Comparison of ENCODE assay signal across 12 cellular contexts in the genomic region with DNA sequence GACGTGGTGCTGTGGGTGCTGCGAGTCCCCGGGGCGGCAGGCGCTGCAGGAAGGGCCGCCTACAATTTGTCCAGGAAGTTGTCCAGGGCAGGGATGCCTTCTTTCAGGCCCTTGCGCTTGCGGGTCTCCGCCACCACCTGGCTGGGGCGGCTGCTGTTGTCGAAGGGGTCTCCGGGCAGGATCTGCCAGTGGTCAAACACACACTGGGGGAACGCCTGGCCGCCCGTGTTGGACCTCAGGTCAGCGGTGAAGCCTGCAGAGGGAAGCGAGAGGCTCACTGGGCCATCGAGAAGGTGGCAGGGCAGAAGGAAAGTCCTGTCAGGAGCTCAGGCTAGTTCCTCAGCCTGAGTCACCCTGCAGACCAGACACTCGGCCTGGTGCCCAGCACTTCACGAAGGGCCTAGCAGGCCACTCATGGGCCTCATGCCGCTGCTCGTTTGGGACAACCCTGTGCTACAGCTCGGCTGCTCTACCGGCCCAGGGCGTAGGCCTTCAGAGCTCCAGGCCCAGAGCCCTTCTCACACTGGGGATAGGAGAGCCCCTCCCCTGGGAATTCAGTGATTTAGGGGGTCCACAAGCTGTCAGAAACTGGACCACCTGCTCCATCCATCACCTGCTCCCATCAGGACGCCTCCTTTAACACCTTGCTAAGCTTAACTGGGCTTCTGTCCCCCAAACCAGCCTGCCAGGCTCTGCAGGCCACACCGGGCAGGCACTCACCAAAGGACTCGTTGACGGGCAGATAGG. TPM values are rescaled to one million over a fixed set of nuclear protein-coding genes. Genes with fewer than 3 reads are reported as not detected.
DNase-seq lines count a peak whose midpoint lies in the region; ATAC-seq, FAIRE-seq and TF ChIP-seq lines count a peak whose summit lies in the region.
"Had no signal": no experiment of that assay in that cellular context is flagged by ENCODE, and none has a peak within 500 bp of the region (broad histone marks: within the 10 kb centered on the region; RNA-seq: fewer than 3 reads in every experiment).

No MANE protein-coding gene starts in this region.

- TF ChIP-seq EP300 in GM12878 (IDR thresholded peaks at IDR 0.05; ENCODE audit: borderline replicate concordance in 1 of 2, control insufficient read depth in 1 of 2, low read depth in 2 of 2, low read length in 2 of 2), result no peak

- H3K4me3 ChIP-seq in HEK293 (ENCODE audit: low read depth, low read length), result no peak overlapping the region
- H3K4me3 ChIP-seq in GM12878, result no peak overlapping the region
- no peak overlapping the region for H3K4me3 ChIP-seq in naive thymus-derived CD4-positive, alpha-beta T cell (ENCODE audit: low read length)
- no peak overlapping the region for H3K4me3 ChIP-seq in OCI-LY7 (ENCODE audit: low read depth, low read length, poor library complexity, severe bottlenecking)
- H3K4me3 ChIP-seq: tibial nerve had no signal

- no peaks in the 10 kb centered on the region for H3K4me1 ChIP-seq in HEK293 (ENCODE audit: control insufficient read depth, insufficient read depth, low read length)
- H3K4me1 ChIP-seq in GM12878 (ENCODE audit: control insufficient read depth, insufficient read depth, low read length), result peaks cover 3% of the 10 kb centered on the region
- H3K4me1 ChIP-seq in naive thymus-derived CD4-positive, alpha-beta T cell (ENCODE audit: control insufficient read depth in 2 of 2, insufficient read depth in 2 of 2, low read length in 2 of 2), result no peaks in the 10 kb centered on the region
- peaks cover 7% of the 10 kb centered on the region for H3K4me1 ChIP-seq in OCI-LY7 (ENCODE audit: insufficient read depth, low read length, poor library complexity, severe bottlenecking)

- SMC1A ChIA-PET in GM12878 (lab: Charles Lee; ENCODE audit: uncharacterized antibody, unreplicated experiment), result no interaction called here

- peak overlapping the region; percentile 33; the same call in 1 of the 2 replicates for H3K4me2 ChIP-seq in GM12878 (ENCODE audit: control insufficient read depth, insufficient read depth)
- no peak overlapping the region for H3K4me2 ChIP-seq in OCI-LY7 (ENCODE audit: low read length)

- H3K9me3 ChIP-seq in HEK293 (ENCODE audit: control insufficient read depth, insufficient read depth, low read depth, low read length) (no peaks in the 10 kb centered on the region), GM12878 (replicated peaks; ENCODE audit: control insufficient read depth, insufficient read depth, low read length) (no peaks in the 10 kb centered on the region), OCI-LY7 (ENCODE audit: low read length) (no peaks in the 10 kb centered on the region)
- no peaks in the 10 kb centered on the region for H3K9me3 ChIP-seq in naive thymus-derived CD4-positive, alpha-beta T cell (ENCODE audit: control insufficient read depth in 2 of 3, low read length in 3 of 3)
- H3K9me3 ChIP-seq: tibial nerve had no signal

- in situ Hi-C loops in GM12878 (cut with MboI), result no loop called here

- CTCF ChIA-PET in Calu3 (lab: Charles Lee) (interaction anchor here (1.0 kb wide), 1 partner anchor 11 kb away, joined by 3 read pairs; no protein-coding TSS in a partner anchor), HEK293 (lab: Yijun Ruan, JAX) (no interaction called here), GM12878 (lab: Yijun Ruan, JAX) (no interaction called here), OCI-LY7 (lab: Charles Lee; ENCODE audit: unreplicated experiment) (no interaction called here)
- CTCF ChIA-PET in naive thymus-derived CD4-positive, alpha-beta T cell (lab: Charles Lee), result no interaction called here

- H3K27ac ChIP-seq in HEK293 (ENCODE audit: extremely low read depth, low read depth, low read length) (no peak overlapping the region), GM12878 (ENCODE audit: control insufficient read depth, insufficient read depth) (no peak overlapping the region), OCI-LY7 (ENCODE audit: low read depth, low read length, poor library complexity, severe bottlenecking) (no peak overlapping the region)
- no peak overlapping the region for H3K27ac ChIP-seq in naive thymus-derived CD4-positive, alpha-beta T cell (ENCODE audit: low read depth, low read length)
- H3K27ac ChIP-seq: epithelial cell of prostate, tibial nerve had no signal

- no peak for TF ChIP-seq RAD21 in GM12878 (IDR thresholded peaks at IDR 0.05; ENCODE audit: insufficient read depth, low read depth, low read length)

- TSS peak; percentile 13 for BruUV-seq in Calu3 (replicated peaks; lab: Mats Ljungman, UMichigan)
- no TSS peak for BruUV-seq in GM12878 (replicated peaks; lab: Mats Ljungman, UMichigan)
- no TSS peak for BruUV-seq in OCI-LY7 (replicated peaks; lab: Mats Ljungman, UMichigan)

- POLR2A ChIA-PET in HEK293 (lab: Yijun Ruan, JAX), result interaction anchor here (1.0 to 2.8 kb wide), 3 partner anchors 9 to 214 kb away, joined by 3 to 24 read pairs (median 4); partner anchors contain the start of genes EEF2 and MRPL54
- POLR2A ChIA-PET in GM12878 (lab: Charles Lee), result interaction anchor here (0.6 kb wide), 1 partner anchor 167 kb away, joined by 6 read pairs; no protein-coding TSS in a partner anchor
- POLR2A ChIA-PET in naive thymus-derived CD4-positive, alpha-beta T cell (lab: Charles Lee), result interaction anchor here (1.6 kb wide), 1 partner anchor 9 kb away, joined by 6 read pairs; the partner anchor contains the start of gene EEF2
- POLR2A ChIA-PET in OCI-LY7 (lab: Charles Lee), result interaction anchor here (1.1 kb wide), 1 partner anchor 9 kb away, joined by 3 read pairs; the partner anchor contains the start of gene EEF2

- H3K27ac Mint-ChIP-seq in Calu3 (ENCODE audit: unreplicated experiment), result no peak overlapping the region
- peak overlapping the region in 3 of 9 donors; percentile 28 to 56 (median 41) for H3K27ac Mint-ChIP-seq in naive thymus-derived CD4-positive, alpha-beta T cell

- no peaks in the 10 kb centered on the region for H3K9me3 Mint-ChIP-seq in Calu3 (ENCODE audit: low read depth, unreplicated experiment)
- no peaks in the 10 kb centered on the region for H3K9me3 Mint-ChIP-seq in naive thymus-derived CD4-positive, alpha-beta T cell

- H2AFZ ChIP-seq in GM12878 (ENCODE audit: control insufficient read depth, low read depth, low read length) (no peak overlapping the region), OCI-LY7 (ENCODE audit: low read length) (no peak overlapping the region)

- TF ChIP-seq POLR2A in GM12878 (IDR thresholded peaks at IDR 0.05; ENCODE audit: low read depth, low read length), result peak; percentile 81

- peaks cover 41% of the 10 kb centered on the region for H3K79me2 ChIP-seq in GM12878 (ENCODE audit: control insufficient read depth, insufficient read depth, low read length)
- H3K79me2 ChIP-seq in OCI-LY7 (ENCODE audit: insufficient read depth, low read depth, low read length), result peaks cover 27% of the 10 kb centered on the region

- H4K20me1 ChIP-seq in GM12878 (ENCODE audit: control insufficient read depth, insufficient read depth) (peaks cover 31% of the 10 kb centered on the region), OCI-LY7 (ENCODE audit: insufficient read depth, low read length) (peaks cover 27% of the 10 kb centered on the region)

- ATAC-seq in GM12878 (no peak; the same call in 2 of the 3 replicates), HG03025 (IDR thresholded peaks at IDR 0.05; ENCODE audit: low FRiP score, unreplicated experiment) (no peak)
- peak; percentile 10 for ATAC-seq in naive thymus-derived CD4-positive, alpha-beta T cell

- peak; percentile 54 for DNase-seq in Calu3
- DNase-seq in GM12878 (ENCODE audit: low read depth, low spot score), result no peak
- DNase-seq in naive thymus-derived CD4-positive, alpha-beta T cell, result peak in 1 of 9 donors; percentile 9
- no peak for DNase-seq in OCI-LY7 (ENCODE audit: low spot score)
- DNase-seq in NCI-H446 (lab: John Stamatoyannopoulos, UW), result no peak
- DNase-seq: activated CD4-positive, alpha-beta T cell treated with anti-CD3 and anti-CD28 coated beads, Interleukin-2, amount 50 U/mL, for 1 hour; NCI-H2171 treated with DMSO at 0.1 percent for 48 hours had no signal

- no peak for FAIRE-seq in GM12878 (lab: Jason Lieb, UNC)

- H3K27me3 Mint-ChIP-seq in Calu3 (ENCODE audit: unreplicated experiment), result no peaks in the 10 kb centered on the region
- H3K27me3 Mint-ChIP-seq in naive thymus-derived CD4-positive, alpha-beta T cell, result no peaks in the 10 kb centered on the region

- no peak overlapping the region for H3K9ac ChIP-seq in GM12878 (ENCODE audit: control insufficient read depth, insufficient read depth, low read length)

- intact Hi-C loops in Calu3 (cut with micrococcal nuclease; ENCODE audit: unreplicated experiment) (no loop called here), GM12878 (cut with micrococcal nuclease; ENCODE audit: unreplicated experiment) (no loop called here), OCI-LY7 (cut with micrococcal nuclease; ENCODE audit: unreplicated experiment) (no loop called here)
- intact Hi-C loops in naive thymus-derived CD4-positive, alpha-beta T cell (cut with micrococcal nuclease), result no loop called here

- no peak overlapping the region for H3K4me3 Mint-ChIP-seq in Calu3 (ENCODE audit: low read depth, unreplicated experiment)
- H3K4me3 Mint-ChIP-seq in naive thymus-derived CD4-positive, alpha-beta T cell, result peak overlapping the region in 2 of 10 donors; percentile 3 to 10

- WGBS in GM12878 (ENCODE audit: insufficient coverage, insufficient replicate concordance, low lambda C conversion rate, missing lambda C conversion rate), result 87% methylated on average over 29 of the region's 29 CpGs

- H3K4me1 Mint-ChIP-seq in Calu3 (ENCODE audit: low read depth, unreplicated experiment), result no peaks in the 10 kb centered on the region
- peaks cover 0 to 15% (median 4%) of the 10 kb centered on the region in 7 donors for H3K4me1 Mint-ChIP-seq in naive thymus-derived CD4-positive, alpha-beta T cell

- no peaks in the 10 kb centered on the region for H3K27me3 ChIP-seq in GM12878 (replicated peaks in 1 of 2; ENCODE audit: control insufficient read depth in 2 of 2, insufficient read depth in 2 of 2, low read length in 1 of 2)
- H3K27me3 ChIP-seq in naive thymus-derived CD4-positive, alpha-beta T cell (ENCODE audit: control insufficient read depth in 2 of 2, insufficient read depth in 2 of 2, low read length in 2 of 2), result no peaks in the 10 kb centered on the region
- H3K27me3 ChIP-seq: tibial nerve had no signal

- TF ChIP-seq CTCF in Calu3 (IDR thresholded peaks at IDR 0.05; ENCODE audit: unreplicated experiment) (no peak), HEK293 (tag by site-specific recombination; IDR thresholded peaks at IDR 0.05) (no peak), GM12878 (IDR thresholded peaks at IDR 0.05 in 2 of 3, conservative IDR thresholded peaks at IDR 0.05 in 1 of 3; ENCODE audit: control insufficient read depth in 2 of 3, extremely low read depth in 1 of 3, insufficient read depth in 1 of 3, low read depth in 3 of 3, low read length in 3 of 3) (no peak), OCI-LY7 (conservative IDR thresholded peaks at IDR 0.05; ENCODE audit: low read length) (no peak)

- no peaks in the 10 kb centered on the region for H3K9me2 ChIP-seq in OCI-LY7 (ENCODE audit: insufficient read depth, low read length)

- H3K36me3 ChIP-seq in HEK293 (ENCODE audit: control insufficient read depth in 2 of 2, insufficient read depth in 1 of 2, low read length in 2 of 2) (peaks cover 25 to 65% of the 10 kb centered on the region in 2 experiments), GM12878 (ENCODE audit: control insufficient read depth in 2 of 2, insufficient read depth in 2 of 2, low read length in 1 of 2) (peaks cover 31 to 56% of the 10 kb centered on the region in 2 experiments), OCI-LY7 (ENCODE audit: insufficient read depth, low read length) (peaks cover 75% of the 10 kb centered on the region)
- peaks cover 27 to 64% (median 37%) of the 10 kb centered on the region in 3 experiments for H3K36me3 ChIP-seq in naive thymus-derived CD4-positive, alpha-beta T cell (ENCODE audit: control insufficient read depth in 2 of 3, insufficient read depth in 3 of 3, low read length in 3 of 3)

- RAD21 ChIA-PET in GM12878 (lab: Charles Lee; ENCODE audit: unreplicated experiment), result no interaction called here

- peaks cover 73% of the 10 kb centered on the region for H3K36me3 Mint-ChIP-seq in Calu3 (ENCODE audit: insufficient read depth, unreplicated experiment)
- H3K36me3 Mint-ChIP-seq in naive thymus-derived CD4-positive, alpha-beta T cell, result peaks cover 0 to 21% (median 5%) of the 10 kb centered on the region in 5 donors

RNA-seq across cellular contexts. Expression of gene DAPK3, which starts 5.8 kb away (rescaled TPM):
- total RNA-seq in Calu3 (2022), result 46.3 and 50.9 TPM in 2 replicates
- total RNA-seq in GM12878 (2013; cell fraction: nucleolus; rRNA removed), result 40.0 and 41.8 TPM in 2 replicates
- 35.5 and 39.3 TPM in 2 replicates for total RNA-seq in GM12878 (2014; rRNA removed)
- total RNA-seq in GM12878 (2014; rRNA removed; fragmentation: Illumina TruSeq; extraction: Trizol), result 12.7 and 16.5 TPM in 2 replicates
- 42.1 and 46.4 TPM in 2 replicates for total RNA-seq in GM12878 (2021)
- 14.4 TPM for polyA plus RNA-seq in GM12878 (2011; ENCODE audit: low read depth)
- 8.3 and 22.5 TPM in 2 replicates for polyA plus RNA-seq in GM12878 (2011; rRNA removed)
- 34.2 and 37.4 TPM in 2 replicates for polyA plus RNA-seq in GM12878 (2011; cell fraction: cytosol; rRNA removed)
- 39.1 and 56.5 TPM in 2 replicates for polyA plus RNA-seq in GM12878 (2011; cell fraction: nucleus; rRNA removed)
- polyA plus RNA-seq in GM12878 (2012), result 42.0 and 57.7 TPM in 2 replicates
- 3.8 and 17.8 TPM in 2 replicates for polyA plus RNA-seq in GM12878 (2014; fragmentation: Illumina TruSeq; extraction: Trizol)
- polyA plus RNA-seq in GM12878 (2014; fragmentation: Nextera tagmentation; extraction: Ambion mirVana), result under 1 TPM; 0.13 to 0.53 TPM
- polyA plus RNA-seq in GM12878 (2014; rRNA removed), result 45.5 and 50.6 TPM in 2 replicates
- polyA plus RNA-seq in GM12878 (2016; fragmentation: Nextera tagmentation; extraction: Ambion mirVana), result 10 to 100 TPM; 27.2 to 35.2 TPM
- polyA minus RNA-seq in GM12878 (2011; rRNA and poly(A)+ RNA removed), result 19.1 and 19.3 TPM in 2 replicates
- polyA minus RNA-seq in GM12878 (2011; cell fraction: cytosol; rRNA and poly(A)+ RNA removed), result 11.6 and 16.3 TPM in 2 replicates
- 11.6 and 17.9 TPM in 2 replicates for polyA minus RNA-seq in GM12878 (2011; cell fraction: nucleus; rRNA and poly(A)+ RNA removed)
- 10 to 100 TPM; 24.7 to 40.3 (median 33.9) TPM for total RNA-seq in naive thymus-derived CD4-positive, alpha-beta T cell
- polyA plus RNA-seq in naive thymus-derived CD4-positive, alpha-beta T cell, result 10 to 100 TPM; 18.2 to 35.4 TPM
- total RNA-seq in OCI-LY7 (2014; rRNA removed; shearing (Covaris generic)), result 48.6 and 49.3 TPM in 2 replicates
- 40.4 and 47.1 TPM in 2 replicates for total RNA-seq in OCI-LY7 (2022)

RNA-seq across cellular contexts. Expression of gene EEF2, which starts 8.6 kb away (rescaled TPM):
- total RNA-seq in Calu3 (2022) (1,011 and 1,166 TPM in 2 replicates), GM12878 (2014; rRNA removed) (2,013 and 2,296 TPM in 2 replicates), GM12878 (2014; rRNA removed; fragmentation: Illumina TruSeq; extraction: Trizol) (1,954 and 2,053 TPM in 2 replicates), GM12878 (2021) (3,487 and 3,491 TPM in 2 replicates), OCI-LY7 (2022) (3,507 and 3,668 TPM in 2 replicates)
- total RNA-seq in GM12878 (2013; cell fraction: nucleolus; rRNA removed), result 428 and 477 TPM in 2 replicates
- 2,021 TPM for polyA plus RNA-seq in GM12878 (2011; ENCODE audit: low read depth)
- polyA plus RNA-seq in GM12878 (2011; rRNA removed) (1,026 and 1,259 TPM in 2 replicates), GM12878 (2014; fragmentation: Illumina TruSeq; extraction: Trizol) (1,630 and 2,440 TPM in 2 replicates), GM12878 (2014; fragmentation: Nextera tagmentation; extraction: Ambion mirVana) (100 to 1,000 TPM; 513 to 937 TPM), GM12878 (2014; rRNA removed) (1,584 and 1,859 TPM in 2 replicates), GM12878 (2016; fragmentation: Nextera tagmentation; extraction: Ambion mirVana) (100 to 1,000 TPM; 280 to 285 TPM)
- polyA plus RNA-seq in GM12878 (2011; cell fraction: cytosol; rRNA removed), result 1,261 and 1,791 TPM in 2 replicates
- 851 and 1,120 TPM in 2 replicates for polyA plus RNA-seq in GM12878 (2011; cell fraction: nucleus; rRNA removed)
- polyA plus RNA-seq in GM12878 (2012), result 2,531 and 6,101 TPM in 2 replicates
- 1,004 and 2,355 TPM in 2 replicates for polyA minus RNA-seq in GM12878 (2011; rRNA and poly(A)+ RNA removed)
- polyA minus RNA-seq in GM12878 (2011; cell fraction: cytosol; rRNA and poly(A)+ RNA removed), result 1,141 and 1,143 TPM in 2 replicates
- 341 and 536 TPM in 2 replicates for polyA minus RNA-seq in GM12878 (2011; cell fraction: nucleus; rRNA and poly(A)+ RNA removed)
- 1,000 to 10,000 TPM; 1,791 to 2,674 (median 2,346) TPM for total RNA-seq in naive thymus-derived CD4-positive, alpha-beta T cell
- 100 to 1,000 TPM; 611 to 634 TPM for polyA plus RNA-seq in naive thymus-derived CD4-positive, alpha-beta T cell
- 1,633 and 1,634 TPM in 2 replicates for total RNA-seq in OCI-LY7 (2014; rRNA removed; shearing (Covaris generic))

RNA-seq across cellular contexts. Expression of gene PIAS4, which starts 30.9 kb away (rescaled TPM):
- total RNA-seq in Calu3 (2022), result 29.3 and 35.7 TPM in 2 replicates
- 20.6 and 22.2 TPM in 2 replicates for total RNA-seq in GM12878 (2013; cell fraction: nucleolus; rRNA removed)
- total RNA-seq in GM12878 (2014; rRNA removed), result 17.8 and 22.0 TPM in 2 replicates
- 5.7 and 10.6 TPM in 2 replicates for total RNA-seq in GM12878 (2014; rRNA removed; fragmentation: Illumina TruSeq; extraction: Trizol)
- 23.2 and 25.1 TPM in 2 replicates for total RNA-seq in GM12878 (2021)
- 12.1 TPM for polyA plus RNA-seq in GM12878 (2011; ENCODE audit: low read depth)
- 2.7 and 7.7 TPM in 2 replicates for polyA plus RNA-seq in GM12878 (2011; rRNA removed)
- 11.0 and 13.0 TPM in 2 replicates for polyA plus RNA-seq in GM12878 (2011; cell fraction: cytosol; rRNA removed)
- polyA plus RNA-seq in GM12878 (2011; cell fraction: nucleus; rRNA removed), result 16.1 and 32.0 TPM in 2 replicates
- polyA plus RNA-seq in GM12878 (2012), result 15.2 and 24.4 TPM in 2 replicates
- 5.4 and 9.6 TPM in 2 replicates for polyA plus RNA-seq in GM12878 (2014; fragmentation: Illumina TruSeq; extraction: Trizol)
- polyA plus RNA-seq in GM12878 (2014; fragmentation: Nextera tagmentation; extraction: Ambion mirVana), result under 1 TPM; 0.13 to 0.40 TPM
- polyA plus RNA-seq in GM12878 (2014; rRNA removed), result 17.9 and 23.1 TPM in 2 replicates
- polyA plus RNA-seq in GM12878 (2016; fragmentation: Nextera tagmentation; extraction: Ambion mirVana), result 10 to 100 TPM; 12.0 to 13.5 TPM
- 4.2 and 14.1 TPM in 2 replicates for polyA minus RNA-seq in GM12878 (2011; rRNA and poly(A)+ RNA removed)
- 4.5 and 4.8 TPM in 2 replicates for polyA minus RNA-seq in GM12878 (2011; cell fraction: cytosol; rRNA and poly(A)+ RNA removed)
- polyA minus RNA-seq in GM12878 (2011; cell fraction: nucleus; rRNA and poly(A)+ RNA removed), result 14.3 and 19.8 TPM in 2 replicates
- total RNA-seq in naive thymus-derived CD4-positive, alpha-beta T cell, result 10 to 100 TPM; 23.9 to 40.6 (median 28.8) TPM
- 1 to 10 TPM; 3.9 to 6.8 TPM for polyA plus RNA-seq in naive thymus-derived CD4-positive, alpha-beta T cell
- 25.3 and 31.5 TPM in 2 replicates for total RNA-seq in OCI-LY7 (2014; rRNA removed; shearing (Covaris generic))
- total RNA-seq in OCI-LY7 (2022), result 34.4 and 35.0 TPM in 2 replicates

RNA-seq across cellular contexts. Expression of gene NMRK2, which starts 43.8 kb away (rescaled TPM):
- not detected in 2 replicates for total RNA-seq in Calu3 (2022)
- not detected in 2 replicates for total RNA-seq in GM12878 (2013; cell fraction: nucleolus; rRNA removed)
- total RNA-seq in GM12878 (2014; rRNA removed), result not detected in 2 replicates
- total RNA-seq in GM12878 (2014; rRNA removed; fragmentation: Illumina TruSeq; extraction: Trizol), result not detected in 2 replicates
- not detected in 2 replicates for total RNA-seq in GM12878 (2021)
- polyA plus RNA-seq in GM12878 (2011; ENCODE audit: low read depth), result not detected
- polyA plus RNA-seq in GM12878 (2011; rRNA removed), result 0.15 TPM in 1 of 2 replicates, not detected in the other
- polyA plus RNA-seq in GM12878 (2011; cell fraction: cytosol; rRNA removed), result 0.12 TPM in 1 of 2 replicates, not detected in the other
- 0.16 TPM in 1 of 2 replicates, not detected in the other for polyA plus RNA-seq in GM12878 (2011; cell fraction: nucleus; rRNA removed)
- 0.13 and 0.14 TPM in 2 replicates for polyA plus RNA-seq in GM12878 (2012)
- polyA plus RNA-seq in GM12878 (2014; fragmentation: Illumina TruSeq; extraction: Trizol), result not detected in 2 replicates
- not detected for polyA plus RNA-seq in GM12878 (2014; fragmentation: Nextera tagmentation; extraction: Ambion mirVana)
- not detected in 2 replicates for polyA plus RNA-seq in GM12878 (2014; rRNA removed)
- under 1 TPM in 1 of 2 experiments, not detected in 1; 0.14 TPM for polyA plus RNA-seq in GM12878 (2016; fragmentation: Nextera tagmentation; extraction: Ambion mirVana)
- not detected in 2 replicates for polyA minus RNA-seq in GM12878 (2011; rRNA and poly(A)+ RNA removed)
- not detected in 2 replicates for polyA minus RNA-seq in GM12878 (2011; cell fraction: cytosol; rRNA and poly(A)+ RNA removed)
- not detected in 2 replicates for polyA minus RNA-seq in GM12878 (2011; cell fraction: nucleus; rRNA and poly(A)+ RNA removed)
- total RNA-seq in naive thymus-derived CD4-positive, alpha-beta T cell, result not detected
- not detected for polyA plus RNA-seq in naive thymus-derived CD4-positive, alpha-beta T cell
- total RNA-seq in OCI-LY7 (2014; rRNA removed; shearing (Covaris generic)), result not detected in 2 replicates
- not detected in 2 replicates for total RNA-seq in OCI-LY7 (2022)
- total RNA-seq: HT1080, tibial nerve had no signal
